Comparison of ENCODE assay signal across 9 cellular contexts in the genomic region with DNA sequence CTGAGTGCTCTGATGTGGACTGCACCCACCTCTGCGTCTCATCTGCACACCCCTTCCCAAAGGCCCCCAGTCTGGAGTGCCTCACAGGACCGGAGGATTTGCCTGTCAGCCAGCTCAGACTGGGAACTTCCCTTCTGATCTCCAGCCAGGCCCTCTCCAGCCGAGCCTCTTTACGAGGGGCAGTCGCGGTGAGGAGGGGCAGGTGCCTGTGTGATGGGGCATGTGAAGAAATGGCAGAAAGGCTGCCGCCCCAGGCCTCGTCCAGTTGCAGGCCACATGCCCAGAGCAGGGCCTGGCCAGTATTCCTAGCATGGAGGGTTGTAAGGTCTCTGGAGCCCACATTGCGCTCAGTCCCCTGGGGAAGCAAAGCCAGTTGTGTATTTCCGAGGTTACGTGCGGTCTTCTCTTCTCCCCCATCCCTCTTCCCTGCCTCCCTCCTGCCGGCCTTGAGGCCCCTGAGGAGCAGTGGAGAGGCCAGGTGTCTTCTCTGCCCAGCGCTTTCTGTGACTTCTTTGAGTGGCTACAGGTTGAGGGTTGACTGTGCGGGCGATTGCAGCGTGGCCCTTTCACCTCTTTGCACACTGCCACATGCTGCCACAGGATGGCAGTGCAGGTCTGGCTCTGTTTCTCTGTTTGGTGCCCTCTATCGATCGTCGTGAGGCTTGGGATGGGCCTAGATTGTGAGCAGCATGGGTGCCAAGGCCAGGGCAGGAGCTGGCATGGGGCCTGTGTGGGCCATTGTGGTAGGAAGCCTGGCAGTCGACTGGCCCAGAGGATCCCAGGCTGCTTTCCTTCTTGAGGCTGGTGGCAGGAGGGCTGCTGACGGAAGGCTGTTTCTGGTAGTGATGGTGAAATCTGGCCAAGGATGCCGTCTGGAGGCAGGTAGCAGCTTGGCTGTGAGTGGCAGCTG. TPM values are rescaled to one million over a fixed set of nuclear protein-coding genes. Genes with fewer than 3 reads are reported as not detected.
DNase-seq lines count a peak whose midpoint lies in the region; ATAC-seq, FAIRE-seq and TF ChIP-seq lines count a peak whose summit lies in the region.
"Had no signal": no experiment of that assay in that cellular context is flagged by ENCODE, and none has a peak within 500 bp of the region (broad histone marks: within the 10 kb centered on the region; RNA-seq: fewer than 3 reads in every experiment).

No MANE protein-coding gene starts in this region.

- H3K4me1 ChIP-seq in pancreas: peaks cover 12 to 15% (median 13%) of the 10 kb centered on the region in 3 donors
- peaks cover 22 to 61% (median 52%) of the 10 kb centered on the region in 4 donors for H3K4me1 ChIP-seq in upper lobe of left lung

- H3K27ac ChIP-seq in pancreas (no peak overlapping the region), upper lobe of left lung (peak overlapping the region in 1 of 4 donors; percentile 33)

- H3K36me3 ChIP-seq in pancreas (peaks cover 19 to 57% (median 41%) of the 10 kb centered on the region in 3 donors), upper lobe of left lung (peaks cover 52 to 75% (median 69%) of the 10 kb centered on the region in 4 donors)

- TF ChIP-seq EP300 in upper lobe of left lung (IDR thresholded peaks at IDR 0.05): no peak

- no peaks in the 10 kb centered on the region for H3K9me3 ChIP-seq in pancreas
- no peaks in the 10 kb centered on the region for H3K9me3 ChIP-seq in upper lobe of left lung

- FAIRE-seq in pancreas (lab: Jason Lieb, UNC): no peak
- FAIRE-seq: G401.6 had no signal

- no peak for TF ChIP-seq POLR2A in upper lobe of left lung (IDR thresholded peaks at IDR 0.05)

- peak; percentile 24 for DNase-seq in NCI-H2029 (lab: John Stamatoyannopoulos, UW)
- DNase-seq in NCI-H2029 treated with DMSO at 0.1 percent for 48 hours (lab: John Stamatoyannopoulos, UW): no peak
- peak; percentile 86 for DNase-seq in HT-29 (ENCODE audit: low spot score)
- DNase-seq in SIG-M5 treated with dmso at 0.1 percent for 504 hours (lab: John Stamatoyannopoulos, UW; ENCODE audit: unreplicated experiment): peak; percentile 86
- DNase-seq in activated effector memory CD4-positive, alpha-beta T cell treated with anti-CD3 and anti-CD28 coated beads, Interleukin-2, amount 50 U/mL, for 16 hours: peak; percentile 90
- DNase-seq in foreskin melanocyte: peak; percentile 61
- DNase-seq in pancreas: peak in 5 of 6 donors; percentile 51 to 82 (median 71)
- DNase-seq in upper lobe of left lung: peak; percentile 52 to 65

- peak; percentile 29 to 80 (median 74) for ATAC-seq in pancreas
- ATAC-seq in upper lobe of left lung (ENCODE audit: low FRiP score in 2 of 2): peak; percentile 67 to 69

- intact Hi-C loops in pancreas (cut with DNase I): loop anchor here in 2 of 3 donors (10.0 kb wide), 2 partner anchors 134 to 236 kb away; no protein-coding TSS in a partner anchor

- no peaks in the 10 kb centered on the region for H3K27me3 ChIP-seq in pancreas
- no peaks in the 10 kb centered on the region for H3K27me3 ChIP-seq in upper lobe of left lung

- H3K4me3 ChIP-seq in pancreas: no peak overlapping the region
- no peak overlapping the region for H3K4me3 ChIP-seq in upper lobe of left lung

- WGBS in pancreas, 2 donors: 64 to 67% methylated on average over 23 of the region's 23 CpGs
- WGBS in upper lobe of left lung, 2 donors: 57 to 60% methylated on average over 15 to 21 of the region's 23 CpGs

- TF ChIP-seq CTCF in pancreas (IDR thresholded peaks at IDR 0.05) (peak; percentile 32 to 66 (median 40)), upper lobe of left lung (IDR thresholded peaks at IDR 0.05) (peak; percentile 56 to 86 (median 76))

RNA-seq across cellular contexts. Expression of a gene that starts 5.3 kb away (rescaled TPM):
- 94.7 and 115 TPM in 2 replicates for total RNA-seq in HT-29 (2014; rRNA removed; shearing (Covaris generic))
- total RNA-seq in pancreas: 10 to 100 TPM; 23.1 to 42.2 (median 28.7) TPM
- 10 to 100 TPM; 63.1 to 89.9 TPM for polyA plus RNA-seq in pancreas
- 100 to 1,000 TPM in 2 of 6 donors, 10 to 100 TPM in 4; 78.0 to 289 (median 89.7) TPM for total RNA-seq in upper lobe of left lung
